ENCODE assay signal across 7 cellular contexts in genomic region chr3:86998551-86998950, GRCh38.
"Had no signal": no experiment of that assay in that cellular context is flagged by ENCODE, and none has a peak within 500 bp of the region (broad histone marks: within the 10 kb centered on the region; RNA-seq: fewer than 3 reads in every experiment).

No MANE protein-coding gene starts in this region.

- H3K27ac Mint-ChIP-seq: GM23338, H9 had no signal

- H2AFZ ChIP-seq: GM23338 had no signal

- H3K9me3 Mint-ChIP-seq: GM23338, H9 had no signal

- H3K27ac ChIP-seq: HL-60 had no signal

- H3K4me2 ChIP-seq: GM23338 had no signal

- DNase-seq: H9, HCEC 1CT, KG1 had no signal

- H3K4me3 Mint-ChIP-seq: GM23338, H9 had no signal

- ATAC-seq: GM23338, HepG2, K562 had no signal

- H3K4me3 ChIP-seq: GM23338, K562 had no signal
